Comparison of ENCODE assay signal across 8 cellular contexts in the genomic region with DNA sequence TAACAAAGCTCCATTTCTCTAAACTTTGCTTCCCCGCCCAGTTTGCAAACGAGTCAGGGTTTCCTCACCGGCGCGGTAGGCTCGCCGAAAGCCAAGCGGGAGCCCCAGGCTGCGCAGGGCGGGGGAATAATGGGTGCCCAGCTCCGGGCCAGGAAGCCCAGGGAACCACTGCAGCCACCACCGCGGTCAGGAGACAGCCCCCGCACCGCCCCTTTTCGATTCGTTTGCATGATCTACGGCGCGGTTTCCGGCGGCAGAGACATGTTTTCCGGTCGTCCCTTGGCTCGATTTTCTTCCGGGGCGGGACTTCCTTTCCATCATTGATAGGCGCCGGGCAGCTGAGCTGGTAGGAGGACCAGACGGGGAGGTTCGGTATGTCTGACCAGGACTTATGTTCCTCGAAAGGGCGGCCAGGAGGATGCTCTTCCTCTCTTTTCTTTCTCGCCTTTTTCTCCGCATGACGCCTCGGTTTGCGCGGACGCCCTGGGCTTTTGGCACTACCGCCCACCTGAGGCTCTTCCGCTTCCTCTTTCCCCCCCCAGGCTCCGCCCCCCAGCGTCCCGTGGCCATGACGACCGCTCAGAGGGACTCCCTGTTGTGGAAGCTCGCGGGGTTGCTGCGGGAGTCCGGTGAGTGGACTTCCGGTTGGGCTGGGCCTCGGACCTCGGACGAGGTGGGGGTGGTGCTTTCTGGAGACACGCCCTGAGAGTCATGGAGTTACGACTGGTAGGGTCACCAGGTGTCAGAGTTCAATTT. TPM values are rescaled to one million over a fixed set of nuclear protein-coding genes. Genes with fewer than 3 reads are reported as not detected.
DNase-seq lines count a peak whose midpoint lies in the region; ATAC-seq and TF ChIP-seq lines count a peak whose summit lies in the region.

STK11IP (plus strand) TSS at position 306 of the 756 bp plus-strand sequence; CDS start at position 569, 263 bp downstream.

- peak; percentile 49 for TF ChIP-seq POLR2A in breast epithelium (IDR thresholded peaks at IDR 0.05)

- H3K9ac ChIP-seq in skeletal muscle tissue (ENCODE audit: low read depth in 1 of 3, low read length in 3 of 3), result peak within 1 kb of the TSS; percentile 83 to 98 (median 92)

- intact Hi-C loops in breast epithelium (cut with DNase I; ENCODE audit: low total_unique reads), result loop anchor here (5.0 kb wide), 2 partner anchors 55 to 1240 kb away; partner anchors contain the start of genes CATIP, CHPF and TMEM198

- DNase-seq in NCI-H2196 treated with DMSO at 0.1 percent for 48 hours (lab: John Stamatoyannopoulos, UW; ENCODE audit: unreplicated experiment) (peak; percentile 97), breast epithelium (ENCODE audit: low spot score in 2 of 2) (peak; percentile 95 to 96)

- H3K27me3 ChIP-seq in ACC112 (ENCODE audit: insufficient read depth, low read length) (no peaks in the 10 kb centered on the region), breast epithelium (no peaks in the 10 kb centered on the region), skeletal muscle tissue (ENCODE audit: control insufficient read depth in 3 of 3, insufficient read depth in 3 of 3, low read length in 3 of 3) (no peaks in the 10 kb centered on the region)

- peaks cover 2% of the 10 kb centered on the region for H3K79me2 ChIP-seq in ACC112 (ENCODE audit: control insufficient read depth, insufficient read depth, low read length, unreplicated experiment)

- TF ChIP-seq CTCF in VCaP (conservative IDR thresholded peaks at IDR 0.05), result no peak
- no peak for TF ChIP-seq CTCF in breast epithelium (IDR thresholded peaks at IDR 0.05)

- H3K27ac ChIP-seq in ACC112 (ENCODE audit: low read depth, low read length), result peak within 1 kb of the TSS; percentile 83
- H3K27ac ChIP-seq in VCaP, result peak within 1 kb of the TSS; percentile 94
- peak within 1 kb of the TSS; percentile 80 to 89 for H3K27ac ChIP-seq in breast epithelium
- peak within 1 kb of the TSS; percentile 88 for H3K27ac ChIP-seq in skeletal muscle tissue (ENCODE audit: low read depth, low read length)

- no peaks in the 10 kb centered on the region for H3K36me3 ChIP-seq in ACC112 (ENCODE audit: insufficient read depth, low read length)
- no peaks in the 10 kb centered on the region for H3K36me3 ChIP-seq in breast epithelium
- H3K36me3 ChIP-seq in skeletal muscle tissue (ENCODE audit: control insufficient read depth in 3 of 3, insufficient read depth in 3 of 3, low read length in 3 of 3), result peaks cover 14 to 18% (median 16%) of the 10 kb centered on the region in 3 donors

- peak; percentile 79 for ATAC-seq in GM18870 (IDR thresholded peaks at IDR 0.05; ENCODE audit: unreplicated experiment)
- ATAC-seq in HG03135 (IDR thresholded peaks at IDR 0.05; ENCODE audit: unreplicated experiment), result peak; percentile 94

- H3K9me3 ChIP-seq in breast epithelium, result no peaks in the 10 kb centered on the region
- H3K9me3 ChIP-seq in iPS-18c (ENCODE audit: control insufficient read depth, insufficient read depth, low read length), result no peaks in the 10 kb centered on the region
- H3K9me3 ChIP-seq in skeletal muscle tissue (ENCODE audit: control insufficient read depth in 3 of 3, low read length in 3 of 3), result no peaks in the 10 kb centered on the region

- peak within 1 kb of the TSS; percentile 90 for H3K4me3 ChIP-seq in ACC112 (ENCODE audit: low read depth, low read length)
- H3K4me3 ChIP-seq in breast epithelium, result peak within 1 kb of the TSS; percentile 56 to 75 (median 64)
- peak within 1 kb of the TSS; percentile 96 for H3K4me3 ChIP-seq in iPS-18c (ENCODE audit: insufficient read depth, low read depth, low read length)
- H3K4me3 ChIP-seq in skeletal muscle tissue (ENCODE audit: low read length in 3 of 3), result peak within 1 kb of the TSS; percentile 91 to 97 (median 96)

- H2AFZ ChIP-seq in ACC112 (ENCODE audit: low read length, unreplicated experiment), result peak within 1 kb of the TSS; percentile 99

- H3K4me1 ChIP-seq in ACC112 (ENCODE audit: control insufficient read depth, insufficient read depth, low read length, unreplicated experiment) (peaks cover 11% of the 10 kb centered on the region), breast epithelium (no peaks in the 10 kb centered on the region), skeletal muscle tissue (ENCODE audit: control insufficient read depth in 3 of 3, insufficient read depth in 3 of 3, low read length in 3 of 3) (peaks cover 8 to 13% (median 10%) of the 10 kb centered on the region in 3 donors)

RNA-seq across cellular contexts. Expression of gene STK11IP, which starts in this region (rescaled TPM):
- total RNA-seq in breast epithelium (10 to 100 TPM; 11.2 to 16.7 (median 15.7) TPM), skeletal muscle tissue (8.9 TPM)

Comparison
In these comparisons a context has a peak if more than half of its experiments do, and no peak if none do; other contexts are left out.
1. Peak in every context shown above with its lines: DNase-seq, ATAC-seq, H3K4me3 ChIP-seq and H3K27ac ChIP-seq.